ENCODE assay signal across 8 cellular contexts in the genomic region with DNA sequence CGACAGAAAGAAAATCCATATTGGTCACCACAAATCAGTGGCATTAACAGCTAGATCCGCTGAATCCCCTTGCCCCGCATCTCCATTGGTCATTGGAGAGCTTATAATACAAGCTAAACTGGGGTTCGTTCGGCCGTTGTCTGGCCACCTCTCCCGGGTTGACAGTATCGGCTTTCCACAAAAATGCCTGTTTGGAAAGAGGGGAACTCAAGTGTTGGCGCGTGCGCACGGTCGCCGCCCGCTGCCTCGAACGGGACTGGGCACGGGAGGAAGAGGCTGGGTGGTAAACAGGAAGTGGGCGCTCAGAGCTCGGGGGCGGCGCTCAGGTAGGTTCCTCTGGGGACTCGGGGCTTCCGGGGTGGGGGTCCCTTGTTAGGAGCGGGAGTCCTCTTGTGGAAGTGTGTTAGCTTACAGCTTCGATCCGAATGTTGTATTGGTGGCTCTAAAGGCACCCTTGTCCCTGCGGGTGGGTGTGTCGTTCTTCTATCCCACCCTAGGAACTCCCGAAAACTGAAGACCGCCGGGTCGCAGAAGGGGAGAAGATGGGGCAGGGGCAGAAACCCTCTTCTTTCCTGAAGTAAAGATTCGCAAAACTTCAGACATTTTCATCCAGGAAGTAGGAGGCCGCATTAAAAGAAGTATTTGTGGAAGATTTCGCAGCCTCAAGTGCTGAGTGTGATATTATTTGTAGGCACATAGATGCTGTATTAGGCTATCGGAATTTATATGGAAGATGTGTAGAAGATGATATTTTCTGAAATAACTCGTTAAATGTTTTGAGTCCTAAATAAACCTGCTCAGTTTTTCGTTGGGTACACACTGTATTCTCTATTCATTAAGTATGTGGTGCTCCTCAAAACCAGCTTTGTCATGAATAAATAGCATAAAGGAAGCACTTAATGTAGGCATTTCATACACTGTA. TPM values are rescaled to one million over a fixed set of nuclear protein-coding genes. Genes with fewer than 3 reads are reported as not detected.
DNase-seq lines count a peak whose midpoint lies in the region; ATAC-seq lines count a peak whose summit lies in the region.

No MANE protein-coding gene starts in this region.

- H3K4me1 ChIP-seq in endocrine pancreas (ENCODE audit: control insufficient read depth, insufficient read depth, low read length) = no peaks in the 10 kb centered on the region

- H3K9ac ChIP-seq in endocrine pancreas (ENCODE audit: control insufficient read depth, insufficient read depth, low read length) = peak overlapping the region; percentile 100

- peak overlapping the region; percentile 99 for H3K4me3 ChIP-seq in endocrine pancreas (ENCODE audit: control insufficient read depth, insufficient read depth, low read length)

- no peaks in the 10 kb centered on the region for H3K9me3 ChIP-seq in endocrine pancreas (ENCODE audit: control insufficient read depth, low read length)

- H3K27me3 ChIP-seq in endocrine pancreas (ENCODE audit: control insufficient read depth, insufficient read depth, low read length) = no peaks in the 10 kb centered on the region

- DNase-seq in D341Med (ENCODE audit: low spot score) = peak; percentile 97
- DNase-seq in HUDEP-2 (lab: John Stamatoyannopoulos, UW; ENCODE audit: unreplicated experiment in 76 of 76) = peak in 75 of 76 experiments; percentile 33 to 90 (median 80)
- DNase-seq in NOMO-1 treated with dmso at 0.1 percent for 144 hours (lab: John Stamatoyannopoulos, UW; ENCODE audit: unreplicated experiment) = peak; percentile 86
- DNase-seq in activated CD8-positive, alpha-beta memory T cell treated with anti-CD3 and anti-CD28 coated beads, Interleukin-2, amount 50 U/mL, for 1 hour (ENCODE audit: extremely low read depth) = peak; percentile 87
- peak; percentile 95 for DNase-seq in mesenteric fat pad (ENCODE audit: low spot score)
- DNase-seq in stimulated activated CD8-positive, alpha-beta memory T cell treated with anti-CD3 and anti-CD28 coated beads, Interleukin-15, amount 100 ng/mL, for 24 hours (ENCODE audit: low read depth) = peak; percentile 80

- peak; percentile 63 for ATAC-seq in GM21390 (IDR thresholded peaks at IDR 0.05; ENCODE audit: unreplicated experiment)

- no peaks in the 10 kb centered on the region for H3K36me3 ChIP-seq in endocrine pancreas (ENCODE audit: control insufficient read depth, insufficient read depth, low read length)

RNA-seq across cellular contexts. Expression of a gene that starts 1.0 kb away (rescaled TPM):
- 34.5 TPM for total RNA-seq in mesenteric fat pad

RNA-seq across cellular contexts. Expression of a gene that starts 1.1 kb away (rescaled TPM):
- total RNA-seq in mesenteric fat pad = 109 TPM

RNA-seq across cellular contexts. Expression of a gene that starts 23.6 kb away (rescaled TPM):
- total RNA-seq in mesenteric fat pad = not detected

Comparison
In these comparisons a context has a peak if more than half of its experiments do, and no peak if none do; other contexts are left out.
1. Peak in every context shown above with its lines: DNase-seq, ATAC-seq and H3K4me3 ChIP-seq.